28 cellular contexts compared by ENCODE assay signal in the genomic region with DNA sequence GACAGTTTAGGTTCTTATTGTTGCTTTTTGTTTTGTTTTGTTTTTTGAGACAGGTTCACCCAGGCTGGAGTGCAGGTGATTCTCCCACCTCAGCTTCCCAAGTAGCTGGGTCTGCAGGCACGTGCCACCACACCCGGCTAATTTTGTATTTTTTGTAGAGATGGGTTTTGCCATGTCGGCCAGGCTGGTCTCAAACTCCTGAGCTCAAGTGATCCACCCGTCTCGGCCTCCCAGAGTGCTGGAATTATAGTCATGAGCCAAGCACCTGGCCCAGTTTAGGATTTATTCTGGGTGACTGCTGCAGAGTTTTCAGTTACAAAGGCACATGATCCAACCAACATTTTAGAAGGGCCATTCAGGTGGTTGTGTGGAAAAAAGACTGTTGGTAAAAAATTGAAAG.
"Had no signal": no experiment of that assay in that cellular context is flagged by ENCODE, and none has a peak within 500 bp of the region (broad histone marks: within the 10 kb centered on the region; RNA-seq: fewer than 3 reads in every experiment).

No MANE protein-coding gene starts in this region.

- ATAC-seq: activated naive CD4-positive, alpha-beta T cell treated with anti-CD3 and anti-CD28 coated beads, Interleukin-2, amount 50 U/mL, for 72 hours; activated naive CD8-positive, alpha-beta T cell treated with anti-CD3 and anti-CD28 coated beads, Interleukin-2, amount 50 U/mL, for 24 hours; activated T-cell treated with anti-CD3 and anti-CD28 coated beads, Interleukin-2, amount 50 U/mL, for 4 hours; activated T-cell treated with anti-CD3 and anti-CD28 coated beads, Interleukin-2, amount 50 U/mL, for 72 hours; activated T-helper 17 cell treated with anti-CD3 and anti-CD28 coated beads, Interleukin-2, amount 50 U/mL, for 72 hours; body of pancreas had no signal

- DNase-seq: activated effector memory CD4-positive, alpha-beta T cell treated with anti-CD3 and anti-CD28 coated beads, Interleukin-2, amount 50 U/mL, for 16 hours; activated effector memory CD4-positive, alpha-beta T cell treated with Interleukin-2 at 50 U/mL for 16 hours; activated gamma-delta T cell; activated gamma-delta T cell treated with Interleukin-2 at 50 U/mL for 16 hours; activated naive CD4-positive, alpha-beta T cell; activated naive CD4-positive, alpha-beta T cell treated with anti-CD3 and anti-CD28 coated beads for 36 hours; activated naive CD4-positive, alpha-beta T cell treated with anti-CD3 and anti-CD28 coated beads, Interleukin-2, amount 10 ng/mL, durations not matched to agents 7 days and 5 days; activated naive CD4-positive, alpha-beta T cell treated with anti-CD3 and anti-CD28 coated beads, Interleukin-2, amount 50 U/mL, for 16 hours; activated naive CD4-positive, alpha-beta T cell treated with Interleukin-2 at 50 U/mL for 16 hours; activated naive CD8-positive, alpha-beta T cell treated with anti-CD3 and anti-CD28 coated beads for 36 hours; activated naive CD8-positive, alpha-beta T cell treated with anti-CD3 and anti-CD28 coated beads, Interleukin-2, amount 10 ng/mL, durations not matched to agents 7 days and 5 days; activated naive CD8-positive, alpha-beta T cell treated with anti-CD3 and anti-CD28 coated beads, Interleukin-2, amount 50 U/mL, for 24 hours; activated T-cell treated with anti-CD3 and anti-CD28 coated beads, Interleukin-2, amount 50 U/mL, for 24 hours; activated T-cell treated with anti-CD3 and anti-CD28 coated beads, Interleukin-2, amount 50 U/mL, for 4 hours; activated T-cell treated with anti-CD3 and anti-CD28 coated beads, Interleukin-2, amount 50 U/mL, for 48 hours; activated T-cell treated with anti-CD3 and anti-CD28 coated beads, Interleukin-2, amount 50 U/mL, for 72 hours; adrenal gland; amniotic stem cell; amygdala; anterior cingulate cortex; aorta; body of pancreas; brain microvascular endothelial cell; caudate nucleus; central memory CD4-positive, alpha-beta T cell; cerebellar nuclear complex had no signal
